Comparison of ENCODE assay signal across 8 cellular contexts in the genomic region with DNA sequence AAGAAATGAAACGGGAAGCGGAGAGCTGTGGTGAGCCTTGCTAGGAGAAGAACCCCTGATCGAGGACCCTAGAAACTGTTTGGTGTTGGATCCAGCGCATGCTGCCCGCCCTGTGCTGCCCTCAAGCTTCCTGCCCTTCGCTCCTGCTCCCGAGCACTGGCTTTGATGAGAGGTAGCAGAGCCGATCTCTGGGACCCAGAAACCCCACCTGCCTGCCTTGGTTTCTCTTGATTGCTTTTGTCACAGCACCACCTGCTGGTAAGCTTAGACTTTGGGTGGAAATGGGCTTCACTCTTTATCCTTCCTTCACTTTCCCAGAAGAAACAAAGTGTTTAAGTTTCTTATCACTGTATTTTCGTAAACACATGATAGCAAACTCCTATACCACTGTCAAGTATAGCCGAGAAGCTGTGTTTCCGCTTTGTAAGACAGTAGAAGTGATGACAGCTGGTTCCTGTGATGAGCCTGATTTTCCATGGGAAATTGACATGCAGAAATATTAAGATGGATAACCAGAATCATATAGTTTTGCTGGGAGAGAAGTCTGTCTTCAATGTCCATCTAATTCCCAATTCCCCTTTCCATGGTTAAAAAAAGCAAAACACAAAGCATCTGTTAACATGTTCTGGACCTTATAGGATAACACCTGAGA.
DNase-seq lines count a peak whose midpoint lies in the region; ATAC-seq and TF ChIP-seq lines count a peak whose summit lies in the region.

No MANE protein-coding gene starts in this region.

- DNase-seq in AG08395 (ENCODE audit: low spot score) (peak; percentile 65), NCI-H1694 (lab: John Stamatoyannopoulos, UW) (peak; percentile 37), choroid plexus epithelial cell (ENCODE audit: low read depth) (peak; percentile 79), left kidney (ENCODE audit: low read depth, low spot score) (peak; percentile 88)
- DNase-seq in activated CD4-positive, alpha-beta T cell treated with anti-CD3 and anti-CD28 coated beads for 24 hours (ENCODE audit: low read depth in 2 of 2), result peak; percentile 44 to 53
- DNase-seq in stimulated activated CD4-positive, alpha-beta T cell treated with anti-CD3 and anti-CD28 coated beads, Interleukin-4, amount 100 ng/mL, for 24 hours, result peak; percentile 65

- peak; percentile 91 for TF ChIP-seq CTCF in choroid plexus epithelial cell (conservative IDR thresholded peaks at IDR 0.05; ENCODE audit: low read depth, low read length)

- peak overlapping the region; percentile 43 for H3K4me3 ChIP-seq in choroid plexus epithelial cell (ENCODE audit: low read depth, low read length)

- ATAC-seq in GM18868 (IDR thresholded peaks at IDR 0.05; ENCODE audit: unreplicated experiment) (peak; percentile 56), HG03025 (IDR thresholded peaks at IDR 0.05; ENCODE audit: low FRiP score, unreplicated experiment) (no peak)

Comparison
In these comparisons a context has a peak if more than half of its experiments do, and no peak if none do; other contexts are left out.
1. DNase-seq: peak in every context shown above with its lines; median percentile 88 in left kidney; 79 in choroid plexus epithelial cell; 65 in AG08395; 65 in stimulated activated CD4-positive, alpha-beta T cell treated with anti-CD3 and anti-CD28 coated beads, Interleukin-4, amount 100 ng/mL, for 24 hours; 48 in activated CD4-positive, alpha-beta T cell treated with anti-CD3 and anti-CD28 coated beads for 24 hours; 37 in NCI-H1694.